Comparison of ENCODE assay signal across 11 cellular contexts in genomic region chrX:19776753-19777152, GRCh38.
DNase-seq lines count a peak whose midpoint lies in the region; ATAC-seq, FAIRE-seq and TF ChIP-seq lines count a peak whose summit lies in the region.
"Had no signal": no experiment of that assay in that cellular context is flagged by ENCODE, and none has a peak within 500 bp of the region (broad histone marks: within the 10 kb centered on the region; RNA-seq: fewer than 3 reads in every experiment).

No MANE protein-coding gene starts in this region.

- peak overlapping the region; percentile 49 for H3K4me3 Mint-ChIP-seq in activated CD4-positive, alpha-beta T cell treated with anti-CD3 and anti-CD28 coated beads, Interleukin-2, amount 10 ng/mL, durations not matched to agents 24 days and 14 days
- H3K4me3 Mint-ChIP-seq in activated B cell treated with CpG ODN at 0.5 μM for 24 hours, result peak overlapping the region; percentile 25

- H3K36me3 Mint-ChIP-seq in activated CD4-positive, alpha-beta T cell treated with anti-CD3 and anti-CD28 coated beads, Interleukin-2, amount 10 ng/mL, durations not matched to agents 24 days and 14 days (ENCODE audit: low read depth), result peaks cover 12% of the 10 kb centered on the region
- peaks cover 4% of the 10 kb centered on the region for H3K36me3 Mint-ChIP-seq in activated B cell treated with CpG ODN at 0.5 μM for 24 hours (ENCODE audit: low read depth)

- H3K4me1 Mint-ChIP-seq in activated CD4-positive, alpha-beta T cell treated with anti-CD3 and anti-CD28 coated beads, Interleukin-2, amount 10 ng/mL, durations not matched to agents 24 days and 14 days, result peaks cover 42% of the 10 kb centered on the region
- H3K4me1 Mint-ChIP-seq in activated B cell treated with CpG ODN at 0.5 μM for 24 hours, result peaks cover 60% of the 10 kb centered on the region

- no peaks in the 10 kb centered on the region for H3K27me3 Mint-ChIP-seq in activated CD4-positive, alpha-beta T cell treated with anti-CD3 and anti-CD28 coated beads, Interleukin-2, amount 10 ng/mL, durations not matched to agents 24 days and 14 days
- H3K27me3 Mint-ChIP-seq in activated B cell treated with CpG ODN at 0.5 μM for 24 hours, result no peaks in the 10 kb centered on the region

- H3K9me3 ChIP-seq in small intestine (ENCODE audit: control insufficient read depth, low read depth) (no peaks in the 10 kb centered on the region), upper lobe of right lung (no peaks in the 10 kb centered on the region)

- H3K36me3 ChIP-seq in small intestine (ENCODE audit: control insufficient read depth in 2 of 2, insufficient read depth in 2 of 2, low read length in 2 of 2) (no peaks in the 10 kb centered on the region), upper lobe of right lung (no peaks in the 10 kb centered on the region)

- POLR2A ChIA-PET in activated B cell treated with CpG ODN at 0.5 μM for 24 hours (lab: Charles Lee), result interaction anchor here (0.8 to 1.6 kb wide), 5 partner anchors 9 to 94 kb away, joined by 3 to 6 read pairs (median 5); no protein-coding TSS in a partner anchor

- H3K4me1 ChIP-seq in small intestine (ENCODE audit: control insufficient read depth in 2 of 2, insufficient read depth in 1 of 2, low read depth in 1 of 2, low read length in 1 of 2) (no peaks in the 10 kb centered on the region), upper lobe of right lung (peaks cover 16% of the 10 kb centered on the region)

- 71 to 100% (median 76%) methylated on average over 2 of the region's 2 CpGs for WGBS in small intestine, 3 donors

- no peak for FAIRE-seq in small intestine (lab: Jason Lieb, UNC)

- no peak overlapping the region for H3K4me3 ChIP-seq in small intestine (ENCODE audit: low read depth in 1 of 2, low read length in 2 of 2)
- no peak overlapping the region for H3K4me3 ChIP-seq in upper lobe of right lung
- H3K4me3 ChIP-seq: lung had no signal

- H3K27ac Mint-ChIP-seq in activated CD4-positive, alpha-beta T cell treated with anti-CD3 and anti-CD28 coated beads, Interleukin-2, amount 10 ng/mL, durations not matched to agents 24 days and 14 days, result peak overlapping the region; percentile 86
- peak overlapping the region; percentile 85 for H3K27ac Mint-ChIP-seq in activated B cell treated with CpG ODN at 0.5 μM for 24 hours

- peak; percentile 79 for DNase-seq in activated CD4-positive, alpha-beta T cell treated with anti-CD3 and anti-CD28 coated beads, Interleukin-2, amount 10 ng/mL, durations not matched to agents 24 days and 14 days
- DNase-seq in activated CD4-positive, alpha-beta T cell treated with anti-CD3 and anti-CD28 coated beads, Interleukin-2, amount 50 U/mL, for 1 hour, result no peak
- DNase-seq in activated B cell treated with CpG ODN at 0.5 μM for 24 hours (no peak), small intestine (peak; percentile 7), medulla oblongata (ENCODE audit: extremely low spot score) (no peak), upper lobe of right lung (no peak)
- DNase-seq: NCI-H1092, T-helper 9 cell had no signal

- ATAC-seq in GM21786 (IDR thresholded peaks at IDR 0.05; ENCODE audit: unreplicated experiment) (peak; percentile 31), activated B cell treated with CpG ODN at 0.5 μM for 24 hours (ENCODE audit: low read depth) (no peak), GM19455 (IDR thresholded peaks at IDR 0.05; ENCODE audit: unreplicated experiment) (no peak), upper lobe of right lung (no peak)

- no peaks in the 10 kb centered on the region for H3K27me3 ChIP-seq in small intestine (ENCODE audit: control insufficient read depth in 2 of 2, insufficient read depth in 2 of 2, low read length in 2 of 2)
- no peaks in the 10 kb centered on the region for H3K27me3 ChIP-seq in upper lobe of right lung

- intact Hi-C loops in activated CD4-positive, alpha-beta T cell treated with anti-CD3 and anti-CD28 coated beads, Interleukin-2, amount 10 ng/mL, durations not matched to agents 24 days and 14 days (cut with micrococcal nuclease), result loop anchor here (1.0 to 10.0 kb wide), 4 partner anchors 9 to 222 kb away; no protein-coding TSS in a partner anchor
- intact Hi-C loops in activated B cell treated with CpG ODN at 0.5 μM for 24 hours (cut with micrococcal nuclease) (no loop called here), upper lobe of right lung (cut with DNase I) (no loop called here)

- TF ChIP-seq CTCF in activated B cell treated with CpG ODN at 0.5 μM for 24 hours (IDR thresholded peaks at IDR 0.05) (no peak), upper lobe of right lung (IDR thresholded peaks at IDR 0.05) (no peak)

- CTCF ChIA-PET in activated B cell treated with CpG ODN at 0.5 μM for 24 hours (lab: Charles Lee), result interaction anchor here (0.8 kb wide), 1 partner anchor 9 kb away, joined by 3 read pairs; no protein-coding TSS in a partner anchor

- H3K27ac ChIP-seq in small intestine (ENCODE audit: low read depth in 1 of 2, low read length in 1 of 2) (peak overlapping the region in 1 of 2 donors; percentile 14), upper lobe of right lung (no peak overlapping the region)

- no peaks in the 10 kb centered on the region for H3K9me3 Mint-ChIP-seq in activated CD4-positive, alpha-beta T cell treated with anti-CD3 and anti-CD28 coated beads, Interleukin-2, amount 10 ng/mL, durations not matched to agents 24 days and 14 days
- no peaks in the 10 kb centered on the region for H3K9me3 Mint-ChIP-seq in activated B cell treated with CpG ODN at 0.5 μM for 24 hours

Comparison
In these comparisons a context has a peak if more than half of its experiments do, and no peak if none do; other contexts are left out.
1. DNase-seq: peak in activated CD4-positive, alpha-beta T cell treated with anti-CD3 and anti-CD28 coated beads, Interleukin-2, amount 10 ng/mL, durations not matched to agents 24 days and 14 days (single experiment) and small intestine (single experiment); none in activated CD4-positive, alpha-beta T cell treated with anti-CD3 and anti-CD28 coated beads, Interleukin-2, amount 50 U/mL, for 1 hour (single experiment), activated B cell treated with CpG ODN at 0.5 μM for 24 hours (single experiment), medulla oblongata (single experiment) and upper lobe of right lung (single experiment).